In genomic region chr4:48343035-48343434, GRCh38 we compare ENCODE assay signal across 9 cellular contexts. TPM values are rescaled to one million over a fixed set of nuclear protein-coding genes. Genes with fewer than 3 reads are reported as not detected.
DNase-seq lines count a peak whose midpoint lies in the region; ATAC-seq, FAIRE-seq and TF ChIP-seq lines count a peak whose summit lies in the region.
"Had no signal": no experiment of that assay in that cellular context is flagged by ENCODE, and none has a peak within 500 bp of the region (broad histone marks: within the 10 kb centered on the region; RNA-seq: fewer than 3 reads in every experiment).

No MANE protein-coding gene starts in this region.

- H3K27me3 ChIP-seq in endothelial cell of umbilical vein (ENCODE audit: control insufficient read depth in 2 of 2, insufficient read depth in 2 of 2, low read length in 2 of 2) (no peaks in the 10 kb centered on the region), trophoblast cell (ENCODE audit: insufficient read depth, low read length) (no peaks in the 10 kb centered on the region), adrenal gland (no peaks in the 10 kb centered on the region)

- FAIRE-seq in endothelial cell of umbilical vein (lab: Jason Lieb, UNC), result no peak
- FAIRE-seq: TTC549 had no signal

- no peak overlapping the region for H2BK120ac ChIP-seq in trophoblast cell (ENCODE audit: insufficient read depth, low read length, poor library complexity)

- no peak overlapping the region for H4K8ac ChIP-seq in trophoblast cell (ENCODE audit: low read depth, low read length)

- no peak overlapping the region for H3K14ac ChIP-seq in trophoblast cell (ENCODE audit: low read length)

- H3K27ac ChIP-seq in endothelial cell of umbilical vein (ENCODE audit: insufficient read depth, low read depth, low read length) (no peak overlapping the region), trophoblast cell (ENCODE audit: low read depth, low read length) (no peak overlapping the region), adrenal gland (no peak overlapping the region)

- no TSS peak for BruUV-seq in endothelial cell of umbilical vein (replicated peaks; lab: Mats Ljungman, UMichigan)

- intact Hi-C loops in endothelial cell of umbilical vein (cut with micrococcal nuclease), result loop anchor here (10.0 kb wide), 1 partner anchor 428 kb away; the partner anchor contains the start of gene NFXL1
- intact Hi-C loops in adrenal gland (cut with DNase I), result no loop called here

- H3K79me2 ChIP-seq in endothelial cell of umbilical vein (ENCODE audit: control insufficient read depth, insufficient read depth, low read length) (peaks cover 61% of the 10 kb centered on the region), trophoblast cell (ENCODE audit: control insufficient read depth, insufficient read depth, low read length, poor library complexity) (peaks cover 14% of the 10 kb centered on the region)

- no CpG with 5 or more reads among the region's 3 CpGs for WGBS in trophoblast cell (ENCODE audit: extremely low coverage, insufficient coverage, insufficient read length)
- WGBS in adrenal gland, 4 donors, result 21 to 30% (median 24%) methylated on average over 3 of the region's 3 CpGs

- H2AK5ac ChIP-seq in trophoblast cell (ENCODE audit: low read length), result no peak overlapping the region

- H3K36me3 ChIP-seq in endothelial cell of umbilical vein (ENCODE audit: control insufficient read depth in 2 of 2, extremely low read depth in 1 of 2, insufficient read depth in 2 of 2, low read length in 2 of 2), result no peaks in the 10 kb centered on the region
- no peaks in the 10 kb centered on the region for H3K36me3 ChIP-seq in trophoblast cell (ENCODE audit: control insufficient read depth in 1 of 2, insufficient read depth in 2 of 2, low read length in 2 of 2)
- H3K36me3 ChIP-seq in adrenal gland (replicated peaks in 1 of 2), result no peaks in the 10 kb centered on the region

- no peak overlapping the region for H3K18ac ChIP-seq in trophoblast cell (ENCODE audit: low read length)

- H2AFZ ChIP-seq in endothelial cell of umbilical vein (ENCODE audit: low read depth, low read length) (no peak overlapping the region), trophoblast cell (ENCODE audit: insufficient read depth, low read length, poor library complexity) (no peak overlapping the region)

- peaks cover 25% of the 10 kb centered on the region for H3K4me1 ChIP-seq in endothelial cell of umbilical vein (ENCODE audit: control insufficient read depth, extremely low read depth, insufficient read depth, low read length)
- H3K4me1 ChIP-seq in trophoblast cell (ENCODE audit: control insufficient read depth in 1 of 2, insufficient read depth in 2 of 2, low read length in 2 of 2), result no peaks in the 10 kb centered on the region
- peaks cover 12 to 40% of the 10 kb centered on the region in 2 donors for H3K4me1 ChIP-seq in adrenal gland (replicated peaks in 1 of 2)

- POLR2A ChIA-PET in endothelial cell of umbilical vein (lab: Charles Lee), result no interaction called here

- peaks cover 16% of the 10 kb centered on the region for H3K79me1 ChIP-seq in trophoblast cell (ENCODE audit: low read length)

- H3K9me3 ChIP-seq in endothelial cell of umbilical vein (replicated peaks; ENCODE audit: control insufficient read depth, insufficient read depth, low read length) (no peaks in the 10 kb centered on the region), trophoblast cell (ENCODE audit: insufficient read depth, low read depth, low read length) (no peaks in the 10 kb centered on the region), adrenal gland (replicated peaks in 1 of 3) (no peaks in the 10 kb centered on the region)

- no peak overlapping the region for H4K91ac ChIP-seq in trophoblast cell (ENCODE audit: low read depth, low read length)

- DNase-seq in ELR (ENCODE audit: low read depth) (peak; percentile 13), OCI-M1 (lab: John Stamatoyannopoulos, UW) (peak; percentile 32), endothelial cell of umbilical vein (ENCODE audit: low read depth, low spot score) (peak; percentile 19), trophoblast cell (no peak), NCI-H1105 treated with DMSO at 0.1 percent for 48 hours (lab: John Stamatoyannopoulos, UW) (no peak), adrenal gland (no peak)

- CTCF ChIA-PET in endothelial cell of umbilical vein (lab: Charles Lee), result interaction anchor here (1.1 to 2.1 kb wide), 3 partner anchors 25 to 204 kb away, joined by 3 to 9 read pairs (median 4); no protein-coding TSS in a partner anchor

- no peak overlapping the region for H3K23ac ChIP-seq in trophoblast cell (ENCODE audit: low read length)

- H3K4me2 ChIP-seq in endothelial cell of umbilical vein (ENCODE audit: insufficient read depth, low read length), result peak overlapping the region; percentile 80
- H3K4me2 ChIP-seq in trophoblast cell (ENCODE audit: low read length), result peak overlapping the region; percentile 44

- peak overlapping the region; percentile 46 for H3K4ac ChIP-seq in trophoblast cell (ENCODE audit: low read depth, low read length)

- no peak for TF ChIP-seq POLR2A in endothelial cell of umbilical vein (IDR thresholded peaks at IDR 0.05; ENCODE audit: low read depth, low read length)
- no peak for TF ChIP-seq POLR2A in adrenal gland (IDR thresholded peaks at IDR 0.05)

- H3K9ac ChIP-seq in endothelial cell of umbilical vein (replicated peaks; ENCODE audit: extremely low read depth, insufficient read depth, low read length) (peak overlapping the region; percentile 94), trophoblast cell (ENCODE audit: low read length) (no peak overlapping the region)

- dilution Hi-C loops in endothelial cell of umbilical vein (cut with MboI; ENCODE audit: extremely low pct_ligation_motif_present, low sequenced_read_pairs), result no loop called here

- no peak overlapping the region for H4K12ac ChIP-seq in trophoblast cell (ENCODE audit: low read depth, low read length)

- ATAC-seq in HG02870 (IDR thresholded peaks at IDR 0.05; ENCODE audit: unreplicated experiment) (no peak), HG03571 (IDR thresholded peaks at IDR 0.05; ENCODE audit: unreplicated experiment) (no peak)

- H2BK12ac ChIP-seq in trophoblast cell (ENCODE audit: low read length), result no peak overlapping the region

- peaks cover 2% of the 10 kb centered on the region for H4K20me1 ChIP-seq in endothelial cell of umbilical vein (replicated peaks; ENCODE audit: control insufficient read depth, extremely low read depth, insufficient read depth, low read length)

- H2BK5ac ChIP-seq in trophoblast cell (ENCODE audit: low read depth, low read length, poor library complexity), result no peak overlapping the region

- H3K4me3 ChIP-seq in endothelial cell of umbilical vein (replicated peaks in 1 of 3; ENCODE audit: insufficient read depth in 1 of 3, low read depth in 1 of 3, low read length in 3 of 3), result peak overlapping the region in 1 of 3 experiments; percentile 79
- H3K4me3 ChIP-seq in trophoblast cell (ENCODE audit: low read depth, low read length), result no peak overlapping the region
- peak overlapping the region in 1 of 4 donors; percentile 86 for H3K4me3 ChIP-seq in adrenal gland

- no peak for TF ChIP-seq CTCF in endothelial cell of umbilical vein (IDR thresholded peaks at IDR 0.05; ENCODE audit: extremely low read depth in 1 of 2, insufficient read depth in 1 of 2, low read depth in 1 of 2, low read length in 2 of 2)
- no peak for TF ChIP-seq CTCF in adrenal gland (IDR thresholded peaks at IDR 0.05)

- peaks cover 2% of the 10 kb centered on the region for H3K9me1 ChIP-seq in endothelial cell of umbilical vein (replicated peaks; ENCODE audit: control insufficient read depth, extremely low read depth, insufficient read depth, low read length)

TF ChIP-seq in endothelial cell of umbilical vein, 7 proteins besides CTCF, POLR2A, EP300 and RAD21:
- TF ChIP-seq EZH2 (IDR thresholded peaks at IDR 0.05; ENCODE audit: borderline replicate concordance, low read depth, low read length, severe bottlenecking), result no peak
- no peak for TF ChIP-seq MAX (IDR thresholded peaks at IDR 0.05; ENCODE audit: insufficient read depth, insufficient read length)
TF ChIP-seq in endothelial cell of umbilical vein: peak in this region for 0.

RNA-seq across cellular contexts. Expression of gene SLAIN2, which starts 1.7 kb away (rescaled TPM):
- total RNA-seq in endothelial cell of umbilical vein (40.6 and 49.5 TPM in 2 replicates), adrenal gland (100 to 1,000 TPM in 2 of 8 donors, 10 to 100 TPM in 6; 23.1 to 181 (median 60.4) TPM)
- polyA plus RNA-seq in endothelial cell of umbilical vein (19.6 and 27.4 TPM in 2 replicates), adrenal gland (100 to 1,000 TPM in 1 of 3 donors, 10 to 100 TPM in 1, 1 to 10 TPM in 1; 7.5 to 109 (median 13.7) TPM)
- 26.9 TPM in 2 replicates for polyA plus RNA-seq in endothelial cell of umbilical vein (2011; cell fraction: cytosol; rRNA removed)
- 21.9 and 25.0 TPM in 2 replicates for polyA plus RNA-seq in endothelial cell of umbilical vein (2011; cell fraction: nucleus; rRNA removed)
- polyA plus RNA-seq in endothelial cell of umbilical vein (2012), result 31.1 and 47.7 TPM in 2 replicates
- 28.1 and 35.9 TPM in 2 replicates for polyA minus RNA-seq in endothelial cell of umbilical vein
- polyA minus RNA-seq in endothelial cell of umbilical vein (2011; cell fraction: cytosol; rRNA and poly(A)+ RNA removed), result 8.5 TPM
- 24.0 and 35.2 TPM in 2 replicates for polyA minus RNA-seq in endothelial cell of umbilical vein (2011; cell fraction: nucleus; rRNA and poly(A)+ RNA removed)
- polyA plus RNA-seq in trophoblast cell (2013), result 131 and 137 TPM in 2 replicates

Comparison
In these comparisons a context has a peak if more than half of its experiments do, and no peak if none do; other contexts are left out.
1. DNase-seq: peak in ELR (single experiment), OCI-M1 (single experiment) and endothelial cell of umbilical vein (single experiment); none in trophoblast cell (0 of 2), NCI-H1105 treated with DMSO at 0.1 percent for 48 hours (single experiment) and adrenal gland (0 of 7).